ENCODE assay signal across 16 cellular contexts in genomic region chr12:3600039-3600720, GRCh38.
DNase-seq lines count a peak whose midpoint lies in the region; ATAC-seq and TF ChIP-seq lines count a peak whose summit lies in the region.
"Had no signal": no experiment of that assay in that cellular context is flagged by ENCODE, and none has a peak within 500 bp of the region (broad histone marks: within the 10 kb centered on the region; RNA-seq: fewer than 3 reads in every experiment).

No MANE protein-coding gene starts in this region.

- H3K27me3 ChIP-seq in heart left ventricle (peaks cover 0 to 14% (median 0%) of the 10 kb centered on the region in 9 donors), gastrocnemius medialis (no peaks in the 10 kb centered on the region), Karpas-422 (ENCODE audit: low read length) (no peaks in the 10 kb centered on the region)
- H3K27me3 ChIP-seq: Peyer's patch had no signal

- H3K4me2 ChIP-seq in Karpas-422 (ENCODE audit: low read depth, low read length, poor library complexity, severe bottlenecking) = no peak overlapping the region
- H3K4me2 ChIP-seq: A549 had no signal

- no peaks in the 10 kb centered on the region for H3K36me3 ChIP-seq in heart left ventricle
- no peaks in the 10 kb centered on the region for H3K36me3 ChIP-seq in gastrocnemius medialis
- no peaks in the 10 kb centered on the region for H3K36me3 ChIP-seq in Karpas-422 (ENCODE audit: insufficient read depth, low read length)
- H3K36me3 ChIP-seq: Peyer's patch had no signal

- peak; percentile 43 to 60 (median 58) for ATAC-seq in heart left ventricle
- ATAC-seq in gastrocnemius medialis = peak; percentile 21 to 37
- ATAC-seq: A549, T-helper 17 cell had no signal

- TF ChIP-seq CTCF in heart left ventricle (IDR thresholded peaks at IDR 0.05) = no peak
- TF ChIP-seq CTCF in gastrocnemius medialis (IDR thresholded peaks at IDR 0.05 in 4 of 5, conservative IDR thresholded peaks at IDR 0.05 in 1 of 5) = no peak

- no peak overlapping the region for H2AFZ ChIP-seq in Karpas-422 (ENCODE audit: low read length)

- peak overlapping the region in 7 of 12 donors; percentile 9 to 43 (median 32) for H3K27ac ChIP-seq in heart left ventricle
- no peak overlapping the region for H3K27ac ChIP-seq in gastrocnemius medialis
- no peak overlapping the region for H3K27ac ChIP-seq in Karpas-422 (ENCODE audit: low read length)
- H3K27ac ChIP-seq: A549, Peyer's patch had no signal

- H3K4me3 ChIP-seq in heart left ventricle (no peak overlapping the region), gastrocnemius medialis (no peak overlapping the region), Karpas-422 (ENCODE audit: low read length) (no peak overlapping the region)
- H3K4me3 ChIP-seq: A549, lung, Peyer's patch had no signal

- H3K79me2 ChIP-seq in Karpas-422 (ENCODE audit: low read length) = no peaks in the 10 kb centered on the region

- H3K9me3 ChIP-seq in heart left ventricle = no peaks in the 10 kb centered on the region
- no peaks in the 10 kb centered on the region for H3K9me3 ChIP-seq in gastrocnemius medialis
- H3K9me3 ChIP-seq in Karpas-422 (ENCODE audit: low read length) = no peaks in the 10 kb centered on the region
- H3K9me3 ChIP-seq: A549, Peyer's patch had no signal

- DNase-seq in NCI-H524 (lab: John Stamatoyannopoulos, UW) (peak; percentile 15 to 59), NCI-H524 treated with DMSO at 0.1 percent for 48 hours (lab: John Stamatoyannopoulos, UW) (no peak), OCI-M1 (lab: John Stamatoyannopoulos, UW) (peak; percentile 51), heart left ventricle (no peak), gastrocnemius medialis (no peak), D341Med (ENCODE audit: low spot score) (no peak), Karpas-422 (no peak)
- DNase-seq in stimulated activated CD4-positive, alpha-beta T cell treated with anti-CD3 and anti-CD28 coated beads, Interleukin-4, amount 100 ng/mL, for 24 hours = no peak
- DNase-seq: activated CD4-positive, alpha-beta T cell treated with anti-CD3 and anti-CD28 coated beads, Interleukin-2, amount 50 U/mL, for 1 hour; activated T-cell treated with anti-CD3 and anti-CD28 coated beads, Interleukin-2, amount 50 U/mL, for 48 hours; CD4-positive, alpha-beta memory T cell; NCI-H2029; Peyer's patch; T-helper 17 cell had no signal

- 36 to 46% (median 44%) methylated on average over 14 of the region's 14 CpGs for WGBS in heart left ventricle, 4 donors

- no peak overlapping the region for H3K9ac ChIP-seq in Karpas-422 (ENCODE audit: low read length)

- in situ Hi-C loops in gastrocnemius medialis (cut with MboI; ENCODE audit: low sequenced_read_pairs in 4 of 4) = no loop called here

- peaks cover 0 to 40% (median 17%) of the 10 kb centered on the region in 12 donors for H3K4me1 ChIP-seq in heart left ventricle
- peaks cover 11 to 12% of the 10 kb centered on the region in 2 donors for H3K4me1 ChIP-seq in gastrocnemius medialis
- H3K4me1 ChIP-seq in Karpas-422 (ENCODE audit: low read length) = no peaks in the 10 kb centered on the region
- H3K4me1 ChIP-seq: A549, Peyer's patch had no signal

- H4K20me1 ChIP-seq in Karpas-422 (ENCODE audit: insufficient read depth, low read depth, low read length) = no peaks in the 10 kb centered on the region

- H3K9me2 ChIP-seq in Karpas-422 (replicated peaks; ENCODE audit: insufficient read depth, low read length) = no peaks in the 10 kb centered on the region

- TF ChIP-seq POLR2A in heart left ventricle (IDR thresholded peaks at IDR 0.05) (no peak), gastrocnemius medialis (IDR thresholded peaks at IDR 0.05) (no peak)

- intact Hi-C loops in heart left ventricle (cut with DNase I) = loop anchor here in 3 of 10 donors (5.0 to 10.0 kb wide), 3 partner anchors 68 to 255 kb away; partner anchors contain the start of gene PRMT8 (in 1 of the 3)
- intact Hi-C loops in gastrocnemius medialis (cut with DNase I; ENCODE audit: low total_unique reads) = no loop called here

Comparison
In these comparisons a context has a peak if more than half of its experiments do, and no peak if none do; other contexts are left out.
1. DNase-seq: peak in NCI-H524 (2 of 2) and OCI-M1 (single experiment); none in NCI-H524 treated with DMSO at 0.1 percent for 48 hours (single experiment), heart left ventricle (0 of 5), gastrocnemius medialis (0 of 2), stimulated activated CD4-positive, alpha-beta T cell treated with anti-CD3 and anti-CD28 coated beads, Interleukin-4, amount 100 ng/mL, for 24 hours (single experiment), D341Med (single experiment) and Karpas-422 (single experiment).
2. H3K27ac ChIP-seq: peak in heart left ventricle (7 of 12); none in gastrocnemius medialis (0 of 4) and Karpas-422 (single experiment).